ENCODE assay signal across 10 cellular contexts in the genomic region with DNA sequence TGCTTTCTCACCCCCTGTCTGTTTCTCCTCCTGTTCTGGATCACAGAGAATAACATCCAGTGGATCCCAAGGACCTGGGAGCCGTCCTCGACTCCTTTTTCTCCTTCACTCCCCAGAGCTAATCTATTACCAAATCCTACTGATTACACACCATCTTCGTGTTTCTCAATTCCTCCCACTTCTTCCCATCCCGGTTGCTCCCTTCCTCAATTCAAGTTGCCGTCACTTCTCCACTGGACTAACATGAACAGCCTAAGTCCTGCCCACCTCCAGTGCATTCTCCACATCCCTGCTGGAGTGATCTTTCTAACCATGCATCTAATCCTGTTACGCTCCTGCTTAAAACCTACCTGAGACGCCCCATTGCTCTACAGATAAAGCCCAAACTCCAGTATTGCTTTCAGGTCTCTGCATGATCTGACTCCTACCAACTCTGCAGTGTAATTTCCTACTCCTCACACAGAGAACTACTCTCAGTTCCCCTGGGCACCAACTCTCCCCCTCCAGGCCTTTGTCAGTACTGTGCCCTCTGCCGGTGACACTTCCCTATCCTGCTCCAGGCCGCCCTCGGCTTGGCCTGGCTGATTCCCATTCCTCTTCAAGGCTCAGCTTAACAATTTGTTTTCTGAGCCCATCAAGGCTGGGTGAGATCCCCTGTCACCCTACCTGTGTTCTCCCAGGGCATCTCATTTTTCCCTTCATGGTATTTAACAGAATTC. TPM values are rescaled to one million over a fixed set of nuclear protein-coding genes. Genes with fewer than 3 reads are reported as not detected.
A peak's percentile ranks its signal among the peaks of the same experiment; 100 is the strongest.
DNase-seq lines count a peak whose midpoint lies in the region; ATAC-seq and TF ChIP-seq lines count a peak whose summit lies in the region.
"Had no signal": no experiment of that assay in that cellular context is flagged by ENCODE, and none has a peak within 500 bp of the region (broad histone marks: within the 10 kb centered on the region; RNA-seq: fewer than 3 reads in every experiment).

No MANE protein-coding gene starts in this region.

- TF ChIP-seq CTCF in SU-DHL-6 (IDR thresholded peaks at IDR 0.05; ENCODE audit: insufficient read depth, low read length, poor library complexity, severe bottlenecking) (peak; percentile 32), heart right ventricle (IDR thresholded peaks at IDR 0.05) (peak in 8 of 9 donors; percentile 20 to 67 (median 61)), smooth muscle cell (IDR thresholded peaks at IDR 0.05; ENCODE audit: borderline replicate concordance, insufficient read depth, poor library complexity, severe bottlenecking) (peak; percentile 30)

- H3K27me3 ChIP-seq in SU-DHL-6 (ENCODE audit: low read length) (no peaks in the 10 kb centered on the region), heart right ventricle (peaks cover 0 to 9% (median 0%) of the 10 kb centered on the region in 7 donors), smooth muscle cell (ENCODE audit: low read depth) (no peaks in the 10 kb centered on the region)

- no peak overlapping the region for H2AFZ ChIP-seq in SU-DHL-6 (ENCODE audit: low read depth, low read length, severe bottlenecking)
- no peak overlapping the region for H2AFZ ChIP-seq in smooth muscle cell (ENCODE audit: low read depth)

- no peaks in the 10 kb centered on the region for H3K36me3 ChIP-seq in SU-DHL-6 (ENCODE audit: low read length)
- peaks cover 0 to 29% (median 0%) of the 10 kb centered on the region in 9 donors for H3K36me3 ChIP-seq in heart right ventricle
- no peaks in the 10 kb centered on the region for H3K36me3 ChIP-seq in smooth muscle cell (ENCODE audit: low read depth)

- intact Hi-C loops in heart right ventricle (cut with DNase I), result no loop called here

- ATAC-seq in GM21381 (IDR thresholded peaks at IDR 0.05; ENCODE audit: unreplicated experiment), result peak; percentile 66
- peak; percentile 68 for ATAC-seq in HG03571 (IDR thresholded peaks at IDR 0.05; ENCODE audit: unreplicated experiment)
- peak in 7 of 8 donors; percentile 76 to 89 (median 85) for ATAC-seq in heart right ventricle

- DNase-seq in DMS53 treated with DMSO at 0.1 percent for 48 hours (lab: John Stamatoyannopoulos, UW; ENCODE audit: unreplicated experiment), result peak; percentile 40
- peak; percentile 50 to 58 for DNase-seq in heart right ventricle
- DNase-seq in smooth muscle cell (lab: John Stamatoyannopoulos, UW; ENCODE audit: unreplicated experiment), result no peak
- no peak for DNase-seq in central memory CD4-positive, alpha-beta T cell
- no peak for DNase-seq in NCI-H345 (lab: John Stamatoyannopoulos, UW)

- WGBS in heart right ventricle, 2 donors, result 67 to 69% methylated on average over 10 of the region's 10 CpGs
- WGBS in smooth muscle cell (ENCODE audit: low lambda C conversion rate), result 48% methylated on average over 10 of the region's 10 CpGs

- H3K4me2 ChIP-seq in SU-DHL-6 (ENCODE audit: low read depth, low read length, poor library complexity, severe bottlenecking) (no peak overlapping the region), smooth muscle cell (peak overlapping the region; percentile 21)

- H3K4me1 ChIP-seq in heart right ventricle (peaks cover 0 to 65% (median 0%) of the 10 kb centered on the region in 9 donors), smooth muscle cell (ENCODE audit: low read depth) (peaks cover 18% of the 10 kb centered on the region)

- H3K9ac ChIP-seq in SU-DHL-6 (ENCODE audit: low read length), result no peak overlapping the region
- no peak overlapping the region for H3K9ac ChIP-seq in smooth muscle cell (ENCODE audit: low read depth)

- H3K4me3 ChIP-seq in SU-DHL-6 (ENCODE audit: insufficient read depth, low read length, poor library complexity, severe bottlenecking) (no peak overlapping the region), heart right ventricle (peak overlapping the region in 1 of 10 donors; percentile 55), smooth muscle cell (no peak overlapping the region)

- no peaks in the 10 kb centered on the region for H4K20me1 ChIP-seq in SU-DHL-6 (ENCODE audit: low read depth, low read length)
- no peaks in the 10 kb centered on the region for H4K20me1 ChIP-seq in smooth muscle cell (ENCODE audit: low read depth)

- H3K27ac ChIP-seq in SU-DHL-6 (ENCODE audit: low read depth, low read length) (no peak overlapping the region), heart right ventricle (peak overlapping the region in 1 of 10 donors; percentile 85), smooth muscle cell (ENCODE audit: low read depth) (peak overlapping the region; percentile 81)

- no peaks in the 10 kb centered on the region for H3F3A ChIP-seq in SU-DHL-6 (ENCODE audit: insufficient read depth)
- H3F3A ChIP-seq in smooth muscle cell (ENCODE audit: low read depth), result no peaks in the 10 kb centered on the region

- H3K9me3 ChIP-seq in SU-DHL-6 (ENCODE audit: insufficient read depth, low read length) (no peaks in the 10 kb centered on the region), heart right ventricle (no peaks in the 10 kb centered on the region), smooth muscle cell (replicated peaks; ENCODE audit: low read depth) (no peaks in the 10 kb centered on the region)

- no peaks in the 10 kb centered on the region for H3K79me2 ChIP-seq in SU-DHL-6 (ENCODE audit: insufficient read depth, low read length)
- H3K79me2 ChIP-seq in smooth muscle cell (ENCODE audit: low read depth), result no peaks in the 10 kb centered on the region

- H3K9me2 ChIP-seq in SU-DHL-6 (replicated peaks; ENCODE audit: insufficient read depth, low read length), result no peaks in the 10 kb centered on the region

RNA-seq across cellular contexts. Expression of a gene that starts 2.4 kb away (rescaled TPM):
- total RNA-seq in heart right ventricle (10 to 100 TPM in 1 of 10 donors, 1 to 10 TPM in 4, under 1 TPM in 5; 0.30 to 24.4 (median 0.97) TPM), smooth muscle cell (10.8 and 11.0 TPM in 2 replicates)
- polyA plus RNA-seq in heart right ventricle (1 to 10 TPM in 1 of 2 donors, under 1 TPM in 1; 0.95 to 1.4 TPM), smooth muscle cell (13.5 and 15.1 TPM in 2 replicates)
- total RNA-seq: frontal cortex had no signal
- polyA plus RNA-seq: IgD-negative memory B cell had no signal

RNA-seq across cellular contexts. Expression of a gene that starts 26.9 kb away (rescaled TPM):
- total RNA-seq in heart right ventricle (1 to 10 TPM in 1 of 10 donors, under 1 TPM in 1, not detected in 8; 0.87 to 3.0 TPM), smooth muscle cell (not detected in 2 replicates)
- polyA plus RNA-seq in heart right ventricle (under 1 TPM in 1 of 2 donors, not detected in 1; 0.12 TPM), smooth muscle cell (not detected in 2 replicates)
- total RNA-seq: frontal cortex had no signal

RNA-seq across cellular contexts. Expression of a gene that starts 33.4 kb away (rescaled TPM):
- total RNA-seq in heart right ventricle (not detected), smooth muscle cell (not detected in 2 replicates)
- polyA plus RNA-seq in heart right ventricle (under 1 TPM in 1 of 2 donors, not detected in 1; 0.44 TPM), smooth muscle cell (0.29 and 1.3 TPM in 2 replicates)
- total RNA-seq: frontal cortex had no signal
- polyA plus RNA-seq: IgD-negative memory B cell had no signal

RNA-seq across cellular contexts. Expression of a gene that starts 48.3 kb away (rescaled TPM):
- total RNA-seq in heart right ventricle (10 to 100 TPM in 5 of 10 donors, 1 to 10 TPM in 5; 7.0 to 22.8 (median 10.2) TPM), smooth muscle cell (11.4 and 32.9 TPM in 2 replicates)
- polyA plus RNA-seq in heart right ventricle (10 to 100 TPM; 43.5 to 80.8 TPM), smooth muscle cell (41.4 and 47.4 TPM in 2 replicates)

Comparison
In these comparisons a context has a peak if more than half of its experiments do, and no peak if none do; other contexts are left out.
1. DNase-seq: peak in DMS53 treated with DMSO at 0.1 percent for 48 hours (single experiment) and heart right ventricle (2 of 2); none in smooth muscle cell (single experiment), central memory CD4-positive, alpha-beta T cell (single experiment) and NCI-H345 (single experiment).
2. Peak in every context shown above with its lines, with median percentiles within 50 percentile points of each other: ATAC-seq and CTCF ChIP-seq.